1 cellular context compared by ENCODE assay signal in the genomic region with DNA sequence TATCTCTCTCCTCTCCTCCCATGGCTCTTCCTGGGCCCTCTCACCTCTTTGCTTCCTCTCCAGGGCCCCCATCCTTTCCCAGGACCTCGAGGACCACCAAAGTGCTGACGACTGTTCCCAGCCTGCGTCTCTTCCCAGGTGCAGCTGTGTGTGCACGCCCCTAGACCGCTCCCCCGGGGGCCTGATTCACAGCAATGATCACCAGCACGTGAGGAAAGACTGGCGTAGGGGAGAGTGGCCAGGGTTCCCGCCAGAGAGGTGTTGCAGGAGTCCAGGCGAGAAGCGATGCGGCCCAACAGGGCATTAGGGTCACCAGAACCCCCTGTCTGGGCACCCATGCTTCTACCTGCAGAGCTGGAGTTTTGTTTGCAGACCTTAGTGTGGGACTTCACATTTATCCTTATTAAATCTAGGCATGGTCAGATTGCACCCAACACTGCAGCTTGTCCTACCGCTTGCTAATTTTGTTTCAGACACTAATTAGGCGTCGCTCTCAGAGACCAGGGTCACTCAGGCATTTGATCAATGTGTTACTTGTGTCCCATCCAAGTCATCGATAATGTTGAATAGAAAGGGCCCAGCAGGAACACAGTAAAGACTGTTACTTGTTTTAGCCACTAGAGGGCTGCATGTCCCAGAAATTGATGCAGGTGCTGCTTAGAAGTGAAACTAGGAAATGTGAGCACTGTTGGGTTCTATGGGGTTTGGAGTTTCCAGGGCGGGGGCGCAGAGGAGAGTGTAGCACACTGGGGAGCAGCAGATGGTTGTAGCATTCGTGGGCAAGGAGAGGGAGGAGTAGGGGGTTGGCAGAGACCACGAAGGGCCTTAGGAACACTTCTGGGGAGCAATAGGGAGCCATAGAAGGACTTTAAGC.
TF ChIP-seq lines count a peak whose summit lies in the region.

No MANE protein-coding gene starts in this region.

TF ChIP-seq in HepG2, 621 proteins besides CTCF, POLR2A, EP300 and RAD21 (continued from another document and continues in another):
- TF ChIP-seq ZNF362 (CRISPR knock-in tag; IDR thresholded peaks at IDR 0.05; ENCODE audit: borderline replicate concordance) (peak; percentile 75), REPIN1 (CRISPR knock-in tag; IDR thresholded peaks at IDR 0.05; ENCODE audit: borderline replicate concordance, low read depth) (peak; percentile 42; the same call in 1 of the 2 replicates), ARID3A (IDR thresholded peaks at IDR 0.05; ENCODE audit: low read depth, low read length) (0 out of 2 replicates have a peak, but pooled peaks have one; percentile 9), KDM4B (CRISPR knock-in tag; IDR thresholded peaks at IDR 0.05) (0 out of 2 replicates have a peak, but pooled peaks have one; percentile 45), KAT8 (CRISPR knock-in tag; IDR thresholded peaks at IDR 0.05) (peak; percentile 27; the same call in 1 of the 2 replicates), POGK (CRISPR knock-in tag; conservative IDR thresholded peaks at IDR 0.05) (0 out of 2 replicates have a peak, but pooled peaks have one; percentile 34), SMC3 (IDR thresholded peaks at IDR 0.05; ENCODE audit: low read length) (peak; percentile 83), KAT7 (CRISPR knock-in tag; IDR thresholded peaks at IDR 0.05; ENCODE audit: borderline replicate concordance) (no peak), BCL6 (CRISPR knock-in tag; IDR thresholded peaks at IDR 0.05) (peak; percentile 20; the same call in 1 of the 2 replicates), TARDBP (CRISPR knock-in tag; IDR thresholded peaks at IDR 0.05) (peak; percentile 50; the same call in 1 of the 2 replicates), JDP2 (CRISPR knock-in tag; IDR thresholded peaks at IDR 0.05; ENCODE audit: borderline replicate concordance) (no peak), MIER3 (CRISPR knock-in tag; IDR thresholded peaks at IDR 0.05; ENCODE audit: borderline replicate concordance) (0 out of 2 replicates have a peak, but pooled peaks have one; percentile 24), ZFX (CRISPR knock-in tag; IDR thresholded peaks at IDR 0.05; ENCODE audit: low read depth) (peak; percentile 17; the same call in 1 of the 2 replicates), SP4 (CRISPR knock-in tag; IDR thresholded peaks at IDR 0.05) (no peak), XRCC5 (optimal IDR thresholded peaks at IDR 0.05; ENCODE audit: low read length) (peak; percentile 42), ZMYM3 (CRISPR knock-in tag; IDR thresholded peaks at IDR 0.05) (peak; percentile 24; the same call in 1 of the 2 replicates), TEF (CRISPR knock-in tag; IDR thresholded peaks at IDR 0.05) (no peak), THAP9 (CRISPR knock-in tag; IDR thresholded peaks at IDR 0.05; ENCODE audit: borderline replicate concordance) (no peak), ZNF761 (CRISPR knock-in tag; conservative IDR thresholded peaks at IDR 0.05) (0 out of 2 replicates have a peak, but pooled peaks have one; percentile 27), ADNP (CRISPR knock-in tag; IDR thresholded peaks at IDR 0.05) (no peak), STAG1 (CRISPR knock-in tag; IDR thresholded peaks at IDR 0.05) (peak; percentile 92), ZNF292 (CRISPR knock-in tag; IDR thresholded peaks at IDR 0.05; ENCODE audit: borderline replicate concordance, low read depth) (0 out of 2 replicates have a peak, but pooled peaks have one; percentile 27), PITX1 (CRISPR knock-in tag; IDR thresholded peaks at IDR 0.05) (0 out of 2 replicates have a peak, but pooled peaks have one; percentile 19), NR2F6 (IDR thresholded peaks at IDR 0.05) (no peak), NR2F6 (CRISPR knock-in tag; IDR thresholded peaks at IDR 0.05) (0 out of 2 replicates have a peak, but pooled peaks have one; percentile 17), THAP11 (CRISPR knock-in tag; IDR thresholded peaks at IDR 0.05) (0 out of 2 replicates have a peak, but pooled peaks have one; percentile 39)
- TF ChIP-seq, protein P1, sequence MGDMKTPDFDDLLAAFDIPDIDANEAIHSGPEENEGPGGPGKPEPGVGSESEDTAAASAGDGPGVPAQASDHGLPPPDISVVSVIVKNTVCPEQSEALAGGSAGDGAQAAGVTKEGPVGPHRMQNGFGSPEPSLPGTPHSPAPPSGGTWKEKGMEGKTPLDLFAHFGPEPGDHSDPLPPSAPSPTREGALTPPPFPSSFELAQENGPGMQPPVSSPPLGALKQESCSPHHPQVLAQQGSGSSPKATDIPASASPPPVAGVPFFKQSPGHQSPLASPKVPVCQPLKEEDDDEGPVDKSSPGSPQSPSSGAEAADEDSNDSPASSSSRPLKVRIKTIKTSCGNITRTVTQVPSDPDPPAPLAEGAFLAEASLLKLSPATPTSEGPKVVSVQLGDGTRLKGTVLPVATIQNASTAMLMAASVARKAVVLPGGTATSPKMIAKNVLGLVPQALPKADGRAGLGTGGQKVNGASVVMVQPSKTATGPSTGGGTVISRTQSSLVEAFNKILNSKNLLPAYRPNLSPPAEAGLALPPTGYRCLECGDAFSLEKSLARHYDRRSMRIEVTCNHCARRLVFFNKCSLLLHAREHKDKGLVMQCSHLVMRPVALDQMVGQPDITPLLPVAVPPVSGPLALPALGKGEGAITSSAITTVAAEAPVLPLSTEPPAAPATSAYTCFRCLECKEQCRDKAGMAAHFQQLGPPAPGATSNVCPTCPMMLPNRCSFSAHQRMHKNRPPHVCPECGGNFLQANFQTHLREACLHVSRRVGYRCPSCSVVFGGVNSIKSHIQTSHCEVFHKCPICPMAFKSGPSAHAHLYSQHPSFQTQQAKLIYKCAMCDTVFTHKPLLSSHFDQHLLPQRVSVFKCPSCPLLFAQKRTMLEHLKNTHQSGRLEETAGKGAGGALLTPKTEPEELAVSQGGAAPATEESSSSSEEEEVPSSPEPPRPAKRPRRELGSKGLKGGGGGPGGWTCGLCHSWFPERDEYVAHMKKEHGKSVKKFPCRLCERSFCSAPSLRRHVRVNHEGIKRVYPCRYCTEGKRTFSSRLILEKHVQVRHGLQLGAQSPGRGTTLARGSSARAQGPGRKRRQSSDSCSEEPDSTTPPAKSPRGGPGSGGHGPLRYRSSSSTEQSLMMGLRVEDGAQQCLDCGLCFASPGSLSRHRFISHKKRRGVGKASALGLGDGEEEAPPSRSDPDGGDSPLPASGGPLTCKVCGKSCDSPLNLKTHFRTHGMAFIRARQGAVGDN (CRISPR knock-in tag; IDR thresholded peaks at IDR 0.05), result peak; percentile 58
- TF ChIP-seq, protein P2, sequence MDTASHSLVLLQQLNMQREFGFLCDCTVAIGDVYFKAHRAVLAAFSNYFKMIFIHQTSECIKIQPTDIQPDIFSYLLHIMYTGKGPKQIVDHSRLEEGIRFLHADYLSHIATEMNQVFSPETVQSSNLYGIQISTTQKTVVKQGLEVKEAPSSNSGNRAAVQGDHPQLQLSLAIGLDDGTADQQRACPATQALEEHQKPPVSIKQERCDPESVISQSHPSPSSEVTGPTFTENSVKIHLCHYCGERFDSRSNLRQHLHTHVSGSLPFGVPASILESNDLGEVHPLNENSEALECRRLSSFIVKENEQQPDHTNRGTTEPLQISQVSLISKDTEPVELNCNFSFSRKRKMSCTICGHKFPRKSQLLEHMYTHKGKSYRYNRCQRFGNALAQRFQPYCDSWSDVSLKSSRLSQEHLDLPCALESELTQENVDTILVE (CRISPR knock-in tag; IDR thresholded peaks at IDR 0.05), result 0 out of 2 replicates have a peak, but pooled peaks have one; percentile 24
- TF ChIP-seq, protein P3, sequence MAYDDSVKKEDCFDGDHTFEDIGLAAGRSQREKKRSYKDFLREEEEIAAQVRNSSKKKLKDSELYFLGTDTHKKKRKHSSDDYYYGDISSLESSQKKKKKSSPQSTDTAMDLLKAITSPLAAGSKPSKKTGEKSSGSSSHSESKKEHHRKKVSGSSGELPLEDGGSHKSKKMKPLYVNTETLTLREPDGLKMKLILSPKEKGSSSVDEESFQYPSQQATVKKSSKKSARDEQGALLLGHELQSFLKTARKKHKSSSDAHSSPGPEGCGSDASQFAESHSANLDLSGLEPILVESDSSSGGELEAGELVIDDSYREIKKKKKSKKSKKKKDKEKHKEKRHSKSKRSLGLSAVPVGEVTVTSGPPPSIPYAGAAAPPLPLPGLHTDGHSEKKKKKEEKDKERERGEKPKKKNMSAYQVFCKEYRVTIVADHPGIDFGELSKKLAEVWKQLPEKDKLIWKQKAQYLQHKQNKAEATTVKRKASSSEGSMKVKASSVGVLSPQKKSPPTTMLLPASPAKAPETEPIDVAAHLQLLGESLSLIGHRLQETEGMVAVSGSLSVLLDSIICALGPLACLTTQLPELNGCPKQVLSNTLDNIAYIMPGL (CRISPR knock-in tag; IDR thresholded peaks at IDR 0.05; ENCODE audit: borderline replicate concordance in 1 of 2, low read depth in 1 of 2), result peak; percentile 63 to 77; a peak in 3 of 4 replicates
- TF ChIP-seq, protein P4, sequence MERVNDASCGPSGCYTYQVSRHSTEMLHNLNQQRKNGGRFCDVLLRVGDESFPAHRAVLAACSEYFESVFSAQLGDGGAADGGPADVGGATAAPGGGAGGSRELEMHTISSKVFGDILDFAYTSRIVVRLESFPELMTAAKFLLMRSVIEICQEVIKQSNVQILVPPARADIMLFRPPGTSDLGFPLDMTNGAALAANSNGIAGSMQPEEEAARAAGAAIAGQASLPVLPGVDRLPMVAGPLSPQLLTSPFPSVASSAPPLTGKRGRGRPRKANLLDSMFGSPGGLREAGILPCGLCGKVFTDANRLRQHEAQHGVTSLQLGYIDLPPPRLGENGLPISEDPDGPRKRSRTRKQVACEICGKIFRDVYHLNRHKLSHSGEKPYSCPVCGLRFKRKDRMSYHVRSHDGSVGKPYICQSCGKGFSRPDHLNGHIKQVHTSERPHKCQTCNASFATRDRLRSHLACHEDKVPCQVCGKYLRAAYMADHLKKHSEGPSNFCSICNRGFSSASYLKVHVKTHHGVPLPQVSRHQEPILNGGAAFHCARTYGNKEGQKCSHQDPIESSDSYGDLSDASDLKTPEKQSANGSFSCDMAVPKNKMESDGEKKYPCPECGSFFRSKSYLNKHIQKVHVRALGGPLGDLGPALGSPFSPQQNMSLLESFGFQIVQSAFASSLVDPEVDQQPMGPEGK (CRISPR knock-in tag; IDR thresholded peaks at IDR 0.05), result peak; percentile 72
- TF ChIP-seq, protein P5, sequence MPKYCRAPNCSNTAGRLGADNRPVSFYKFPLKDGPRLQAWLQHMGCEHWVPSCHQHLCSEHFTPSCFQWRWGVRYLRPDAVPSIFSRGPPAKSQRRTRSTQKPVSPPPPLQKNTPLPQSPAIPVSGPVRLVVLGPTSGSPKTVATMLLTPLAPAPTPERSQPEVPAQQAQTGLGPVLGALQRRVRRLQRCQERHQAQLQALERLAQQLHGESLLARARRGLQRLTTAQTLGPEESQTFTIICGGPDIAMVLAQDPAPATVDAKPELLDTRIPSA (CRISPR knock-in tag; IDR thresholded peaks at IDR 0.05; ENCODE audit: borderline replicate concordance), result no peak
